22 cellular contexts compared by ENCODE assay signal in the genomic region with DNA sequence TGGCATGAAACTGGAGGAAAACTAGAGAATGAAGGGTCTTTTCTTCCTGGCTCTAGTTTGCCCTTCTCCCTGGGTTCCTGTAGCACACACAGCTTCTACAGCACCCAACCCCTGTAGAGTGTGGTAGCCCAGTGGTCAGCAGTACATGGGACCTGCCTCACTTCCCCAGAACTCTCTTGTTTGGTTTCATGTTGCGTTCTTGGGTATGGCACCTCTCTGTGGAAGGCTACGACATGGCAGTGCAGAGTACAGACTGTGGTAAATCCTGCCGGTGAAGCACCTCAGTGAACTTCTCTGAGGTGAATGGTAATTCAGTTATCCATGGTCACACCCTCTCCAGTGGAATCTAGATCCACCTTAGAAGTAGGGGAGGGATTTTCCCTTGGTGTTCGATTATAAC.
"Had no signal": no experiment of that assay in that cellular context is flagged by ENCODE, and none has a peak within 500 bp of the region (broad histone marks: within the 10 kb centered on the region; RNA-seq: fewer than 3 reads in every experiment).

No MANE protein-coding gene starts in this region.

- H3K36me3 ChIP-seq: neural progenitor cell, right atrium auricular region, spleen, suprapubic skin, transverse colon, vagina had no signal

- H3K4me2 ChIP-seq: neural progenitor cell had no signal

- H3K4me1 Mint-ChIP-seq: nephron, neural progenitor cell had no signal

- H3K9ac ChIP-seq: neural progenitor cell, parathyroid adenoma had no signal

- ATAC-seq: naive thymus-derived CD4-positive, alpha-beta T cell; sciatic nerve; stimulated activated naive CD8-positive, alpha-beta T cell treated with anti-CD3 and anti-CD28 coated beads, Interleukin-15, amount 100 ng/mL, for 72 hours had no signal

- H3K4me3 ChIP-seq: dorsolateral prefrontal cortex, lung, neural progenitor cell, right atrium auricular region, spleen, suprapubic skin, transverse colon, vagina had no signal

- H3K27ac Mint-ChIP-seq: memory B cell; naive thymus-derived CD4-positive, alpha-beta T cell; nephron; neural progenitor cell; progenitor cell of endocrine pancreas; stimulated activated naive CD8-positive, alpha-beta T cell treated with anti-CD3 and anti-CD28 coated beads, Interleukin-15, amount 100 ng/mL, for 72 hours had no signal

- H3K9me3 ChIP-seq: right atrium auricular region, spleen, suprapubic skin, transverse colon, vagina had no signal

- H3K27ac ChIP-seq: dorsolateral prefrontal cortex, neural progenitor cell, parathyroid adenoma, right atrium auricular region, spleen, suprapubic skin, transverse colon, vagina had no signal

- H3K9me3 Mint-ChIP-seq: nephron, neural progenitor cell had no signal

- FAIRE-seq: colon, keratinocyte had no signal

- H3K27me3 Mint-ChIP-seq: progenitor cell of endocrine pancreas had no signal

- H3K4me3 Mint-ChIP-seq: memory B cell; naive thymus-derived CD4-positive, alpha-beta T cell; nephron; neural progenitor cell; stimulated activated naive CD8-positive, alpha-beta T cell treated with anti-CD3 and anti-CD28 coated beads, Interleukin-15, amount 100 ng/mL, for 72 hours had no signal

- H3K36me3 Mint-ChIP-seq: memory B cell; naive thymus-derived CD4-positive, alpha-beta T cell; neural progenitor cell had no signal

- H3K79me2 ChIP-seq: parathyroid adenoma had no signal

- DNase-seq: dorsolateral prefrontal cortex; effector CD4-positive, alpha-beta T cell; hypothalamus; midbrain; naive thymus-derived CD4-positive, alpha-beta T cell; spleen; stimulated activated CD4-positive, alpha-beta T cell treated with anti-CD3 and anti-CD28 coated beads, Interleukin-4, amount 100 ng/mL, for 4 hours; stimulated activated naive CD4-positive, alpha-beta T cell; stimulated activated naive CD8-positive, alpha-beta T cell treated with anti-CD3 and anti-CD28 coated beads, Interleukin-15, amount 100 ng/mL, for 72 hours; transverse colon had no signal

- H3K27me3 ChIP-seq: dorsolateral prefrontal cortex, neural progenitor cell, right atrium auricular region, suprapubic skin, vagina had no signal

- H3K4me1 ChIP-seq: neural progenitor cell, parathyroid adenoma, right atrium auricular region, spleen, suprapubic skin, transverse colon, vagina had no signal

- H2AFZ ChIP-seq: neural progenitor cell, parathyroid adenoma had no signal
